31 cellular contexts compared by ENCODE assay signal in the genomic region with DNA sequence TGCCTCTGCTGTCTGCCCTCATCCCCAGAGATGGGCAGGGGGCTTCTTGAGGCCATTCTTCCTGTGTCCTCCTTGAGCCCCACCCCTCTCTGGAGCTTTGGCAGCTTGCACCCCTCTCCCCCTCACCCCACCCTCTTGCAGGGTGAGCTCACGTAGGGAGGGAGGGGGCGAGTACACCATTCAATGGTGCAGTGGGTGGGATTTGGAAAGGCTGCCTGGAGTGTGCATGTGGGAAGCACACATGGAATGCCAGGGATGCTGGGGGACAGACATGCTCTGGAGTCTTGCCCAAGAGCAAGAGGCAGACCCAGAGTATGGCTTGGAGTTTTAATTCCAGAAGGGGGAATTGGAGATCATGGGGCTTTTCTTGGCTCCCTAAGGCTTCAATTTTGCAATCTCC. TPM values are rescaled to one million over a fixed set of nuclear protein-coding genes. Genes with fewer than 3 reads are reported as not detected.
"Had no signal": no experiment of that assay in that cellular context is flagged by ENCODE, and none has a peak within 500 bp of the region (broad histone marks: within the 10 kb centered on the region; RNA-seq: fewer than 3 reads in every experiment).

No MANE protein-coding gene starts in this region.

- H3K27ac ChIP-seq: neutrophil, parathyroid adenoma, psoas muscle, right lobe of liver, suprapubic skin, testis, tibial artery, transverse colon, upper lobe of right lung, vagina had no signal

- H3K4me1 ChIP-seq: parathyroid adenoma, psoas muscle, right lobe of liver, suprapubic skin, testis, transverse colon, upper lobe of right lung had no signal

- H3K36me3 ChIP-seq: neutrophil, ovary, right lobe of liver, sigmoid colon, suprapubic skin, transverse colon, upper lobe of right lung, vagina had no signal

- H3K27ac Mint-ChIP-seq: naive thymus-derived CD4-positive, alpha-beta T cell; natural killer cell; nephron; progenitor cell of endocrine pancreas; stimulated activated memory B cell treated with anti-CD40 and anti-IgM and Interleukin-4, amounts not matched to agents 10 μg/mL and 1 μg/mL and 100 μg/mL, for 72 hours; type B pancreatic cell had no signal

- H3K4me3 Mint-ChIP-seq: naive thymus-derived CD4-positive, alpha-beta T cell; natural killer cell; nephron; neural crest cell; stimulated activated memory B cell treated with anti-CD40 and anti-IgM and Interleukin-4, amounts not matched to agents 10 μg/mL and 1 μg/mL and 100 μg/mL, for 72 hours; stimulated activated naive CD8-positive, alpha-beta T cell treated with anti-CD3 and anti-CD28 coated beads, Interleukin-15, amount 100 ng/mL, for 72 hours; type B pancreatic cell had no signal

- H3K4me3 ChIP-seq: ovary, psoas muscle, right lobe of liver, sigmoid colon, suprapubic skin, testis, tibial artery, transverse colon, upper lobe of right lung, vagina had no signal

- DNase-seq: naive thymus-derived CD4-positive, alpha-beta T cell; natural killer cell; posterior cingulate gyrus; psoas muscle; right cardiac atrium; right lobe of liver; sigmoid colon; small intestine; stimulated activated CD4-positive, alpha-beta T cell treated with anti-CD3 and anti-CD28 coated beads, Interleukin-12 subunit alpha, Interleukin-12 subunit beta, amount 100 ng/mL, for 4 hours; stimulated activated CD4-positive, alpha-beta T cell treated with anti-CD3 and anti-CD28 coated beads, Interleukin-1b, Interleukin-23, amount 100 ng/mL, for 48 hours; stimulated activated CD4-positive, alpha-beta T cell treated with anti-CD3 and anti-CD28 coated beads, Interleukin-4, amount 100 ng/mL, for 1 hour; stimulated activated CD4-positive, alpha-beta T cell treated with anti-CD3 and anti-CD28 coated beads, Interleukin-4, amount 100 ng/mL, for 4 hours; stimulated activated CD8-positive, alpha-beta memory T cell treated with anti-CD3 and anti-CD28 coated beads, Interleukin-4, amount 100 ng/mL, for 48 hours; stimulated activated naive CD4-positive, alpha-beta T cell; stimulated activated naive CD8-positive, alpha-beta T cell treated with anti-CD3 and anti-CD28 coated beads, Interleukin-15, amount 100 ng/mL, for 72 hours; stimulated activated naive CD8-positive, alpha-beta T cell treated with anti-CD3 and anti-CD28 coated beads, Interleukin-15, Interleukin-2, amounts not matched to agents 100 U/mL and 50 U/mL, for 24 hours; substantia nigra; testis; tibial artery; transverse colon; upper lobe of right lung had no signal

- H3K36me3 Mint-ChIP-seq: naive thymus-derived CD4-positive, alpha-beta T cell; natural killer cell; stimulated activated memory B cell treated with anti-CD40 and anti-IgM and Interleukin-4, amounts not matched to agents 10 μg/mL and 1 μg/mL and 100 μg/mL, for 72 hours; type B pancreatic cell had no signal

- H3K27me3 ChIP-seq: ovary, right lobe of liver, suprapubic skin, testis, tibial artery, transverse colon, upper lobe of right lung, vagina had no signal

- H3K9me3 ChIP-seq: neutrophil, ovary, psoas muscle, right lobe of liver, sigmoid colon, suprapubic skin, testis, tibial artery, transverse colon, upper lobe of right lung, vagina had no signal

- H3K9me3 Mint-ChIP-seq: natural killer cell; nephron; neural crest cell; stimulated activated memory B cell treated with anti-CD40 and anti-IgM and Interleukin-4, amounts not matched to agents 10 μg/mL and 1 μg/mL and 100 μg/mL, for 72 hours; stimulated activated naive CD8-positive, alpha-beta T cell treated with anti-CD3 and anti-CD28 coated beads, Interleukin-15, amount 100 ng/mL, for 72 hours; type B pancreatic cell had no signal

RNA-seq across cellular contexts. Expression of a gene that starts 5.6 kb away (rescaled TPM):
- total RNA-seq: natural killer cell had no signal
